Comparison of ENCODE assay signal across 8 cellular contexts in genomic region chr2:151601803-151602202, GRCh38.
DNase-seq lines count a peak whose midpoint lies in the region; ATAC-seq and TF ChIP-seq lines count a peak whose summit lies in the region.
"Not testable (repeated sequence)": the region's sequence is repeated elsewhere in the genome, so short reads cannot be mapped to it uniquely, and the experiment has no call there.

No MANE protein-coding gene starts in this region.

- not testable (repeated sequence) for H3K4me1 Mint-ChIP-seq in CD4-positive, alpha-beta T cell (ENCODE audit: low read depth); activated B cell treated with CpG ODN at 0.5 μM for 24 hours

- not testable (repeated sequence) for DNase-seq in CD4-positive, alpha-beta T cell; activated B cell treated with CpG ODN at 0.5 μM for 24 hours; foreskin keratinocyte; right lobe of liver; psoas muscle

- not testable (repeated sequence) for H3K36me3 Mint-ChIP-seq in CD4-positive, alpha-beta T cell (ENCODE audit: low read depth); activated B cell treated with CpG ODN at 0.5 μM for 24 hours (ENCODE audit: low read depth)

- peak; percentile 66 for ATAC-seq in CD4-positive, alpha-beta T cell (ENCODE audit: poor library complexity)
- ATAC-seq in GM19468 (IDR thresholded peaks at IDR 0.05; ENCODE audit: extremely low read depth, unreplicated experiment) (peak; percentile 67), HG02798 (IDR thresholded peaks at IDR 0.05; ENCODE audit: poor library complexity, unreplicated experiment) (peak; percentile 55), HG03460 (IDR thresholded peaks at IDR 0.05; ENCODE audit: unreplicated experiment) (peak; percentile 65), activated B cell treated with CpG ODN at 0.5 μM for 24 hours (ENCODE audit: low read depth) (peak; percentile 67), foreskin keratinocyte (peak; percentile 80), right lobe of liver (peak; percentile 65 to 84 (median 78)), psoas muscle (peak; percentile 67 to 82 (median 72))

- intact Hi-C loops in CD4-positive, alpha-beta T cell (cut with DNase I, micrococcal nuclease); activated B cell treated with CpG ODN at 0.5 μM for 24 hours (cut with micrococcal nuclease); right lobe of liver (cut with DNase I); psoas muscle (cut with DNase I): not testable (repeated sequence)

- not testable (repeated sequence) for H3K36me3 ChIP-seq in right lobe of liver; psoas muscle (ENCODE audit: insufficient read depth in 1 of 2, low read depth in 1 of 2)

- not testable (repeated sequence) for H3K4me3 ChIP-seq in right lobe of liver, psoas muscle

- H3K4me1 ChIP-seq in foreskin keratinocyte, right lobe of liver, psoas muscle: not testable (repeated sequence)

- H3K27me3 Mint-ChIP-seq in CD4-positive, alpha-beta T cell; activated B cell treated with CpG ODN at 0.5 μM for 24 hours: not testable (repeated sequence)

- H3K4me3 Mint-ChIP-seq in CD4-positive, alpha-beta T cell; activated B cell treated with CpG ODN at 0.5 μM for 24 hours: not testable (repeated sequence)

- H3K9me3 ChIP-seq in CD4-positive, alpha-beta T cell (ENCODE audit: control insufficient read depth, low read length); right lobe of liver; psoas muscle: not testable (repeated sequence)

- WGBS in right lobe of liver (ENCODE audit: insufficient coverage, low coverage, low lambda C conversion rate, missing lambda C conversion rate): no CpG with 5 or more reads among the region's 4 CpGs
- WGBS in psoas muscle, 3 donors: no CpG with 5 or more reads among the region's 4 CpGs

- TF ChIP-seq POLR2A in right lobe of liver (IDR thresholded peaks at IDR 0.05): not testable (repeated sequence)

- H3K9me3 Mint-ChIP-seq in CD4-positive, alpha-beta T cell; activated B cell treated with CpG ODN at 0.5 μM for 24 hours: not testable (repeated sequence)

- H3K27ac ChIP-seq in CD4-positive, alpha-beta T cell (ENCODE audit: low read depth, low read length); foreskin keratinocyte; right lobe of liver; psoas muscle: not testable (repeated sequence)

- POLR2A ChIA-PET in CD4-positive, alpha-beta T cell (lab: Charles Lee); activated B cell treated with CpG ODN at 0.5 μM for 24 hours (lab: Charles Lee): not testable (repeated sequence)

- TF ChIP-seq CTCF in CD4-positive, alpha-beta T cell (IDR thresholded peaks at IDR 0.05); activated B cell treated with CpG ODN at 0.5 μM for 24 hours (IDR thresholded peaks at IDR 0.05); foreskin keratinocyte (conservative IDR thresholded peaks at IDR 0.05); right lobe of liver (IDR thresholded peaks at IDR 0.05); psoas muscle (IDR thresholded peaks at IDR 0.05): not testable (repeated sequence)

- CTCF ChIA-PET in CD4-positive, alpha-beta T cell (lab: Charles Lee); activated B cell treated with CpG ODN at 0.5 μM for 24 hours (lab: Charles Lee): not testable (repeated sequence)

- not testable (repeated sequence) for H3K27me3 ChIP-seq in CD4-positive, alpha-beta T cell (ENCODE audit: control insufficient read depth, insufficient read depth, low read length); foreskin keratinocyte; right lobe of liver; psoas muscle (ENCODE audit: insufficient read depth in 3 of 3, low read length in 2 of 3)

- not testable (repeated sequence) for H3K27ac Mint-ChIP-seq in CD4-positive, alpha-beta T cell; activated B cell treated with CpG ODN at 0.5 μM for 24 hours
